ENCODE assay signal across 29 cellular contexts in genomic region chr20:59770851-59771250, GRCh38.
"Had no signal": no experiment of that assay in that cellular context is flagged by ENCODE, and none has a peak within 500 bp of the region (broad histone marks: within the 10 kb centered on the region; RNA-seq: fewer than 3 reads in every experiment).

No MANE protein-coding gene starts in this region.

- H3K36me3 ChIP-seq: brain microvascular endothelial cell, MG63, Peyer's patch, SJCRH30, WERI-Rb-1 had no signal

- ATAC-seq: activated CD8-positive, alpha-beta memory T cell treated with anti-CD3 and anti-CD28 coated beads, Interleukin-2, amount 10 ng/mL, durations not matched to agents 7 days and 5 days; activated naive CD8-positive, alpha-beta T cell treated with anti-CD3 and anti-CD28 coated beads, Interleukin-2, amount 50 U/mL, for 24 hours had no signal

- H3K4me3 ChIP-seq: MG63, Peyer's patch, SJCRH30, SK-N-MC had no signal

- DNase-seq: activated CD4-positive, alpha-beta memory T cell treated with anti-CD3 and anti-CD28 coated beads, Interleukin-2, amount 10 ng/mL, durations not matched to agents 7 days and 5 days; activated CD4-positive, alpha-beta T cell treated with anti-CD3 and anti-CD28 coated beads for 1 hour; activated CD4-positive, alpha-beta T cell treated with anti-CD3 and anti-CD28 coated beads for 48 hours; activated CD4-positive, CD25-positive, alpha-beta regulatory T cell; activated CD8-positive, alpha-beta memory T cell treated with anti-CD3 and anti-CD28 coated beads for 24 hours; activated CD8-positive, alpha-beta memory T cell treated with anti-CD3 and anti-CD28 coated beads, Interleukin-2, amount 10 ng/mL, durations not matched to agents 7 days and 5 days; activated CD8-positive, alpha-beta memory T cell treated with anti-CD3 and anti-CD28 coated beads, Interleukin-2, amount 50 U/mL, for 48 hours; activated effector memory CD4-positive, alpha-beta T cell treated with Interleukin-2 at 50 U/mL for 16 hours; activated naive CD4-positive, alpha-beta T cell treated with anti-CD3 and anti-CD28 coated beads, Interleukin-2, amount 10 ng/mL, durations not matched to agents 7 days and 5 days; activated naive CD8-positive, alpha-beta T cell treated with anti-CD3 and anti-CD28 coated beads, Interleukin-2, amount 50 U/mL, for 24 hours; activated T-cell treated with anti-CD3 and anti-CD28 coated beads, Interleukin-2, amount 50 U/mL, for 48 hours; anterior cingulate cortex; brain microvascular endothelial cell; central memory CD4-positive, alpha-beta T cell; Kasumi-1; KG1; MG63; NCI-H1048; NCI-H1436; NCI-H1694; NCI-H1930; NCI-H2081 treated with DMSO at 0.1 percent for 48 hours; NCI-H345; NK-92 treated with Interleukin-12 subunit alpha and Interleukin-12 subunit beta, amount 100 ng/mL, for 24 hours; SJCRH30; T1000; WERI-Rb-1 had no signal

- H3K9me3 ChIP-seq: MG63, Peyer's patch, SJCRH30 had no signal

- H3K27me3 ChIP-seq: brain microvascular endothelial cell, MG63, Peyer's patch had no signal

- H3K4me1 ChIP-seq: Peyer's patch, SJCRH30 had no signal

- H3K27ac ChIP-seq: brain microvascular endothelial cell, Peyer's patch, SJCRH30, SK-N-MC, WERI-Rb-1 had no signal
